ENCODE assay signal across 15 cellular contexts in genomic region chr13:98965325-98965724, GRCh38.
"Had no signal": no experiment of that assay in that cellular context is flagged by ENCODE, and none has a peak within 500 bp of the region (broad histone marks: within the 10 kb centered on the region; RNA-seq: fewer than 3 reads in every experiment).

No MANE protein-coding gene starts in this region.

- H3K4me3 Mint-ChIP-seq: activated B cell treated with CpG ODN at 0.5 μM for 24 hours; activated CD8-positive, alpha-beta T cell treated with anti-CD3 and anti-CD28 coated beads for 36 hours; nephron; type B pancreatic cell had no signal

- ATAC-seq: activated CD8-positive, alpha-beta T cell treated with anti-CD3 and anti-CD28 coated beads for 36 hours; activated naive CD4-positive, alpha-beta T cell treated with anti-CD3 and anti-CD28 coated beads, Interleukin-2, amount 50 U/mL, for 72 hours; esophagus mucosa; left ventricle myocardium superior; stimulated activated naive CD8-positive, alpha-beta T cell treated with anti-CD3 and anti-CD28 coated beads, Interleukin-15, Interleukin-2, amounts not matched to agents 100 U/mL and 50 U/mL, for 24 hours had no signal

- DNase-seq: activated B cell treated with CpG ODN at 0.5 μM for 24 hours; activated CD4-positive, alpha-beta T cell treated with anti-CD3 and anti-CD28 coated beads for 48 hours; activated CD8-positive, alpha-beta T cell treated with anti-CD3 and anti-CD28 coated beads for 36 hours; activated gamma-delta T cell; activated T-cell treated with anti-CD3 and anti-CD28 coated beads, Interleukin-2, amount 50 U/mL, for 48 hours; hippocampal formation; left ventricle myocardium superior; mesenchymal stem cell; stimulated activated CD4-positive, alpha-beta T cell treated with anti-CD3 and anti-CD28 coated beads, Interleukin-4, amount 100 ng/mL, for 4 hours; stimulated activated CD8-positive, alpha-beta memory T cell treated with anti-CD3 and anti-CD28 coated beads, Interleukin-4, amount 100 ng/mL, for 48 hours; stimulated activated naive CD8-positive, alpha-beta T cell treated with anti-CD3 and anti-CD28 coated beads, Interleukin-15, Interleukin-2, amounts not matched to agents 100 U/mL and 50 U/mL, for 24 hours had no signal

- H3K27me3 Mint-ChIP-seq: activated B cell treated with CpG ODN at 0.5 μM for 24 hours; activated CD8-positive, alpha-beta T cell treated with anti-CD3 and anti-CD28 coated beads for 36 hours; type B pancreatic cell had no signal

- H3K4me1 Mint-ChIP-seq: activated B cell treated with CpG ODN at 0.5 μM for 24 hours had no signal

- H3K9me3 Mint-ChIP-seq: activated B cell treated with CpG ODN at 0.5 μM for 24 hours; activated CD8-positive, alpha-beta T cell treated with anti-CD3 and anti-CD28 coated beads for 36 hours; activated naive CD4-positive, alpha-beta T cell treated with anti-CD3 and anti-CD28 coated beads, Interleukin-2, amount 50 U/mL, for 72 hours; nephron; type B pancreatic cell had no signal

- H3K27ac Mint-ChIP-seq: activated B cell treated with CpG ODN at 0.5 μM for 24 hours; activated CD8-positive, alpha-beta T cell treated with anti-CD3 and anti-CD28 coated beads for 36 hours; activated naive CD4-positive, alpha-beta T cell treated with anti-CD3 and anti-CD28 coated beads, Interleukin-2, amount 50 U/mL, for 72 hours; nephron; type B pancreatic cell had no signal
